In the genomic region with DNA sequence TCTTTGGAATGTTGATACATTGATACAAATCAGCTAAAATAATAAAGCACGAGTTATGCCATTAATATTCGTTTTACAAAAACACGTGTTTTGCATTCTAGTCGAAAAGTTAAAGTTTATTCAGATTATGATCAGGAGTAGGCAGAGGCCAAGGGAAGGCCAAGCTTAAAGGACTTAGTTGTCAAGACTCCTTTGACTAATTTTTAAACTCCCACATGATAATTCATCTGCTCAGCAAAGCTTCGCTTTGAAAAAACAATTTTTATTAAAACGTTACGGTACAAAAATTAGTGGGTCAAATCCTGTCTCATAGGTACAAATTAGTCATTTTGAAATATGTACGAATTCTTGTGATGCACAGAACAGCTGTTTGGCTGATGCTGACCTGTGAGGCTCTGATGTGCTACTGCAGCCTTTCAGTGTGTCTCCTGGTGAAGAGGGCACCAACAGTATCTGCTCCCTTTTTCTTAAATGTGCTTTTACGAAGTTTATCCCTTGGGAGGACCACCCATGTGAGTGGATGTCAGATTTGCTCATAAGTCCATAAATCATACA, we compare ENCODE assay signal across 11 cellular contexts. TPM values are rescaled to one million over a fixed set of nuclear protein-coding genes. Genes with fewer than 3 reads are reported as not detected.
DNase-seq lines count a peak whose midpoint lies in the region; ATAC-seq and TF ChIP-seq lines count a peak whose summit lies in the region.
"Had no signal": no experiment of that assay in that cellular context is flagged by ENCODE, and none has a peak within 500 bp of the region (broad histone marks: within the 10 kb centered on the region; RNA-seq: fewer than 3 reads in every experiment).

No MANE protein-coding gene starts in this region.

- no peak for TF ChIP-seq CTCF in lower lobe of right lung (IDR thresholded peaks at IDR 0.05)

- intact Hi-C loops in lower lobe of right lung (cut with DNase I): no loop called here

- peaks cover 13% of the 10 kb centered on the region for H3K4me1 ChIP-seq in lower lobe of right lung
- H3K4me1 ChIP-seq: BE2C had no signal

- H3K27me3 ChIP-seq in lower lobe of right lung (ENCODE audit: low read depth): no peaks in the 10 kb centered on the region
- H3K27me3 ChIP-seq: BE2C had no signal

- H3K27ac ChIP-seq in lower lobe of right lung: no peak overlapping the region
- H3K27ac ChIP-seq: KMS-11 had no signal

- H3K36me3 ChIP-seq in lower lobe of right lung: no peaks in the 10 kb centered on the region
- H3K36me3 ChIP-seq: BE2C had no signal

- H3K9me3 ChIP-seq in lower lobe of right lung: no peaks in the 10 kb centered on the region
- H3K9me3 ChIP-seq: BE2C had no signal

- no peak overlapping the region for H3K4me3 ChIP-seq in lower lobe of right lung

- ATAC-seq in GM18499 (IDR thresholded peaks at IDR 0.05; ENCODE audit: insufficient read depth, unreplicated experiment) (peak; percentile 48), GM19351 (IDR thresholded peaks at IDR 0.05; ENCODE audit: unreplicated experiment) (peak; percentile 82), HG02870 (IDR thresholded peaks at IDR 0.05; ENCODE audit: unreplicated experiment) (peak; percentile 90), lower lobe of right lung (no peak)
- ATAC-seq: Panc1 had no signal

- DNase-seq in LHCN-M2 (ENCODE audit: low read depth) (peak; percentile 27), COLO829 (ENCODE audit: low spot score) (no peak), lower lobe of right lung (no peak), NCI-H82 (lab: John Stamatoyannopoulos, UW) (no peak), H4 (ENCODE audit: low spot score) (no peak)
- DNase-seq: BE2C had no signal

RNA-seq across cellular contexts. Expression of a gene that starts 23.0 kb away (rescaled TPM):
- total RNA-seq in LHCN-M2 (2014; rRNA removed) (46.7 and 47.1 TPM in 2 replicates), lower lobe of right lung (110 TPM)
- 12.0 TPM for polyA plus RNA-seq in LHCN-M2 (2012)
- total RNA-seq in H4 (2014; rRNA removed; shearing (Covaris generic)): 47.9 and 55.5 TPM in 2 replicates

Comparison
In these comparisons a context has a peak if more than half of its experiments do, and no peak if none do; other contexts are left out.
1. ATAC-seq: peak in GM18499 (single experiment), GM19351 (single experiment) and HG02870 (single experiment); none in lower lobe of right lung (0 of 2).